ENCODE assay signal across 14 cellular contexts in genomic region chr11:73311394-73311869, GRCh38. TPM values are rescaled to one million over a fixed set of nuclear protein-coding genes. Genes with fewer than 3 reads are reported as not detected.
DNase-seq lines count a peak whose midpoint lies in the region; ATAC-seq and TF ChIP-seq lines count a peak whose summit lies in the region.
"Had no signal": no experiment of that assay in that cellular context is flagged by ENCODE, and none has a peak within 500 bp of the region (broad histone marks: within the 10 kb centered on the region; RNA-seq: fewer than 3 reads in every experiment).

No MANE protein-coding gene starts in this region.

- H3K4me1 Mint-ChIP-seq in neural crest cell, result peaks cover 65% of the 10 kb centered on the region

- H3K27ac ChIP-seq in esophagus (ENCODE audit: low read depth in 2 of 2, low read length in 1 of 2) (peak overlapping the region; percentile 38 to 96), tibial nerve (peak overlapping the region; percentile 94 to 99 (median 98))

- H3K36me3 Mint-ChIP-seq in neural crest cell (ENCODE audit: low read depth), result no peaks in the 10 kb centered on the region

- ATAC-seq in GM21619 (IDR thresholded peaks at IDR 0.05; ENCODE audit: unreplicated experiment) (no peak), GM18861 (IDR thresholded peaks at IDR 0.05; ENCODE audit: unreplicated experiment) (no peak)
- ATAC-seq: PC-3 had no signal

- no peak for TF ChIP-seq POLR2A in tibial nerve (IDR thresholded peaks at IDR 0.05)

- no peaks in the 10 kb centered on the region for H3K9me3 Mint-ChIP-seq in neural crest cell

- no peaks in the 10 kb centered on the region for H3K27me3 Mint-ChIP-seq in neural crest cell (ENCODE audit: low read depth)

- no peak overlapping the region for H3K4me3 ChIP-seq in NT2/D1 (ENCODE audit: insufficient read length, low read depth)
- peak overlapping the region; percentile 14 to 19 for H3K4me3 ChIP-seq in esophagus (ENCODE audit: low read depth in 1 of 2, low read length in 2 of 2)
- H3K4me3 ChIP-seq in tibial nerve, result peak overlapping the region; percentile 36 to 90 (median 78)

- H3K27me3 ChIP-seq in NT2/D1 (ENCODE audit: insufficient read depth, insufficient read length), result peaks cover 13% of the 10 kb centered on the region
- no peaks in the 10 kb centered on the region for H3K27me3 ChIP-seq in esophagus (ENCODE audit: control insufficient read depth in 1 of 2, insufficient read depth in 2 of 2, low read length in 2 of 2)
- H3K27me3 ChIP-seq in tibial nerve, result no peaks in the 10 kb centered on the region

- H3K9me3 ChIP-seq in NT2/D1 (ENCODE audit: insufficient read depth, low read length) (no peaks in the 10 kb centered on the region), esophagus (ENCODE audit: control insufficient read depth in 2 of 2, insufficient read depth in 1 of 2, low read depth in 1 of 2, low read length in 1 of 2) (no peaks in the 10 kb centered on the region), tibial nerve (no peaks in the 10 kb centered on the region)

- H3K4me1 ChIP-seq in NT2/D1 (ENCODE audit: insufficient read depth, insufficient read length) (peaks cover 34% of the 10 kb centered on the region), esophagus (ENCODE audit: control insufficient read depth in 2 of 2, insufficient read depth in 2 of 2, low read length in 1 of 2) (peaks cover 3 to 11% of the 10 kb centered on the region in 2 donors), tibial nerve (peaks cover 0 to 80% (median 63%) of the 10 kb centered on the region in 4 donors)

- H3K36me3 ChIP-seq in NT2/D1 (ENCODE audit: insufficient read depth, insufficient read length, low read length) (peaks cover 44% of the 10 kb centered on the region), esophagus (ENCODE audit: control insufficient read depth in 2 of 2, insufficient read depth in 2 of 2, low read length in 1 of 2) (no peaks in the 10 kb centered on the region), tibial nerve (peaks cover 0 to 13% (median 2%) of the 10 kb centered on the region in 3 donors)

- 65% methylated on average over 18 of the region's 18 CpGs for WGBS in esophagus, 2 donors
- WGBS in tibial nerve, 2 donors, result 36 to 55% methylated on average over 8 to 18 of the region's 18 CpGs

- peak overlapping the region; percentile 67 for H3K9ac ChIP-seq in NT2/D1 (ENCODE audit: insufficient read length, low read depth)

- TF ChIP-seq CTCF in neural crest cell (conservative IDR thresholded peaks at IDR 0.05) (no peak), tibial nerve (IDR thresholded peaks at IDR 0.05) (no peak)

- TF ChIP-seq EP300 in tibial nerve (IDR thresholded peaks at IDR 0.05), result no peak

- no peak for DNase-seq in NT2/D1 (ENCODE audit: low read depth, low spot score)
- DNase-seq in neural crest cell (ENCODE audit: low read depth, low spot score), result no peak
- DNase-seq in tibial nerve (ENCODE audit: low spot score in 2 of 2), result no peak
- DNase-seq in NCI-H2171 (lab: John Stamatoyannopoulos, UW), result no peak
- no peak for DNase-seq in NCI-H82 treated with DMSO at 0.1 percent for 48 hours (lab: John Stamatoyannopoulos, UW; ENCODE audit: unreplicated experiment)
- DNase-seq: DMS 273 treated with DMSO at 0.1 percent for 48 hours, hippocampal formation, NCI-H187 treated with DMSO at 0.1 percent for 48 hours, PC-3 had no signal

- H3K4me3 Mint-ChIP-seq in neural crest cell, result peak overlapping the region; percentile 81

- no peak overlapping the region for H3K27ac Mint-ChIP-seq in neural crest cell (ENCODE audit: unreplicated experiment)

RNA-seq across cellular contexts. Expression of gene ARHGEF17, which starts 3.4 kb away (rescaled TPM):
- 10 to 100 TPM in 1 of 2 donors, 1 to 10 TPM in 1; 8.2 to 11.8 TPM for polyA plus RNA-seq in esophagus
- total RNA-seq in neural crest cell, result 51.3 and 55.7 TPM in 2 replicates
- 100 to 1,000 TPM; 102 to 135 (median 112) TPM for total RNA-seq in tibial nerve

RNA-seq across cellular contexts. Expression of gene P2RY6, which starts 39.3 kb away (rescaled TPM):
- 1 to 10 TPM in 1 of 2 donors, under 1 TPM in 1; 0.71 to 1.7 TPM for polyA plus RNA-seq in esophagus
- not detected in 2 replicates for total RNA-seq in neural crest cell
- total RNA-seq in tibial nerve, result 1 to 10 TPM in 1 of 4 donors, under 1 TPM in 2, not detected in 1; 0.63 to 3.3 (median 0.90) TPM
- total RNA-seq: HT1080 had no signal
- polyA plus RNA-seq: neural cell had no signal
